ENCODE assay signal across 12 cellular contexts in the genomic region with DNA sequence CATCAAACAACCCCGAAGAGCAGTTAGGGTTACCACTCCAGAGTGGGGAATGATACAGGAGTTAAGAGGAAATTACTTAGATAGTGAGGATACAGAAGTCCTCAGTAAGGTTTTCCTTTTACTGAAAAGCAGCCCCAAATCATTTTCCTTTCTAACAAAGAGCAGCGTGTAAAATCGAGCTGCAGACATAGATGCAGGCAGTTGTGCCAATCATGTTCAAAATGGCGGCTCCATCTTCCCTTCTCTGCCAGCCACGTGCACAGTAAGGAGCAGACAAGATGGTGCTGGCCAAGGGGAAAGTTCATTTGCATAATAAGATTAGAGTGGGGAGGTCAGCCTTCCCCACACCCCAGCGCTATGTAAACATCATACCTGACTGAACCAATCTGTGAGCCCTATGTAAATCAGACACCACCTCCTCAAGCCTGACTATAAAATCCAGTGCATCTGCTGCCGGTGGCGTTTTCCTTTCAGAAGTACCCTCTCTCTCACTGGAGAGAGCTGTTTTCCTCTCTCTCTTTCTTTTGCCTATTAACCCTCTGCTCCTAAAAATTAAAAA. TPM values are rescaled to one million over a fixed set of nuclear protein-coding genes. Genes with fewer than 3 reads are reported as not detected.
DNase-seq lines count a peak whose midpoint lies in the region; ATAC-seq, FAIRE-seq and TF ChIP-seq lines count a peak whose summit lies in the region.
"Had no signal": no experiment of that assay in that cellular context is flagged by ENCODE, and none has a peak within 500 bp of the region (broad histone marks: within the 10 kb centered on the region; RNA-seq: fewer than 3 reads in every experiment).

No MANE protein-coding gene starts in this region.

- no peaks in the 10 kb centered on the region for H3K36me3 ChIP-seq in GM12878 (ENCODE audit: control insufficient read depth in 2 of 2, insufficient read depth in 2 of 2, low read length in 1 of 2)
- no peaks in the 10 kb centered on the region for H3K36me3 ChIP-seq in mesenchymal stem cell (ENCODE audit: control insufficient read depth in 1 of 2, insufficient read depth in 2 of 2, low read depth in 1 of 2, low read length in 2 of 2)
- H3K36me3 ChIP-seq: spleen had no signal

- no peak overlapping the region for H2AK5ac ChIP-seq in mesenchymal stem cell (ENCODE audit: low read length, severe bottlenecking)

- no peak for FAIRE-seq in GM12878 (lab: Jason Lieb, UNC)
- no peak for FAIRE-seq in RCC 7860 (lab: Jason Lieb, UNC)

- H3K27ac ChIP-seq in GM12878 (ENCODE audit: control insufficient read depth, insufficient read depth) (no peak overlapping the region), substantia nigra (ENCODE audit: low read depth, low read length, poor library complexity, severe bottlenecking) (no peak overlapping the region), mesenchymal stem cell (ENCODE audit: low read length, poor library complexity, severe bottlenecking) (no peak overlapping the region)
- H3K27ac ChIP-seq: spleen had no signal

- H3K9ac ChIP-seq in GM12878 (ENCODE audit: control insufficient read depth, insufficient read depth, low read length) (no peak overlapping the region), mesenchymal stem cell (ENCODE audit: low read length) (no peak overlapping the region)

- H3K27me3 ChIP-seq in GM12878 (replicated peaks in 1 of 2; ENCODE audit: control insufficient read depth in 2 of 2, insufficient read depth in 2 of 2, low read length in 1 of 2) (no peaks in the 10 kb centered on the region), mesenchymal stem cell (ENCODE audit: control insufficient read depth in 1 of 2, insufficient read depth in 1 of 2, low read length in 2 of 2) (peaks cover 0 to 49% of the 10 kb centered on the region in 2 experiments)
- H3K27me3 ChIP-seq: spleen had no signal

- no peaks in the 10 kb centered on the region for H3K9me3 ChIP-seq in GM12878 (replicated peaks; ENCODE audit: control insufficient read depth, insufficient read depth, low read length)
- H3K9me3 ChIP-seq in mesenchymal stem cell (ENCODE audit: control insufficient read depth, low read length): no peaks in the 10 kb centered on the region
- H3K9me3 ChIP-seq: spleen had no signal

- TF ChIP-seq CTCF in GM12878 (IDR thresholded peaks at IDR 0.05 in 2 of 3, conservative IDR thresholded peaks at IDR 0.05 in 1 of 3; ENCODE audit: control insufficient read depth in 2 of 3, extremely low read depth in 1 of 3, insufficient read depth in 1 of 3, low read depth in 3 of 3, low read length in 3 of 3) (no peak), retinal pigment epithelial cell (conservative IDR thresholded peaks at IDR 0.05; ENCODE audit: low read depth, low read length) (no peak)

- H4K8ac ChIP-seq in mesenchymal stem cell (ENCODE audit: low read length): no peak overlapping the region

- H2BK120ac ChIP-seq in mesenchymal stem cell (ENCODE audit: low read depth, low read length): no peak overlapping the region

- no peak overlapping the region for H3K18ac ChIP-seq in mesenchymal stem cell (ENCODE audit: low read depth in 1 of 2, low read length in 2 of 2)

- H4K91ac ChIP-seq in mesenchymal stem cell (ENCODE audit: low read length): no peak overlapping the region

- no peak overlapping the region for H2AFZ ChIP-seq in GM12878 (ENCODE audit: control insufficient read depth, low read depth, low read length)
- no peak overlapping the region for H2AFZ ChIP-seq in mesenchymal stem cell (ENCODE audit: low read depth, low read length)

- H4K20me1 ChIP-seq in GM12878 (ENCODE audit: control insufficient read depth, insufficient read depth): no peaks in the 10 kb centered on the region

- H2BK12ac ChIP-seq in mesenchymal stem cell (ENCODE audit: low read length in 2 of 2): no peak overlapping the region

- no peaks in the 10 kb centered on the region for H3K79me1 ChIP-seq in mesenchymal stem cell (replicated peaks; ENCODE audit: low read length, poor library complexity, severe bottlenecking)

- H3K4ac ChIP-seq in mesenchymal stem cell (ENCODE audit: low read depth in 1 of 2, low read length in 2 of 2): no peak overlapping the region

- intact Hi-C loops in GM12878 (cut with micrococcal nuclease; ENCODE audit: unreplicated experiment): no loop called here

- H3K4me2 ChIP-seq in GM12878 (ENCODE audit: control insufficient read depth, insufficient read depth) (no peak overlapping the region), mesenchymal stem cell (ENCODE audit: low read length, poor library complexity, severe bottlenecking) (no peak overlapping the region)

- SMC1A ChIA-PET in GM12878 (lab: Charles Lee; ENCODE audit: uncharacterized antibody, unreplicated experiment): interaction anchor here (2.7 kb wide), 1 partner anchor 9 kb away, joined by 15 read pairs; no protein-coding TSS in a partner anchor

- H3K14ac ChIP-seq in mesenchymal stem cell (ENCODE audit: low read length in 2 of 2): no peak overlapping the region

- H3K79me2 ChIP-seq in GM12878 (ENCODE audit: control insufficient read depth, insufficient read depth, low read length): no peaks in the 10 kb centered on the region

- no peak for TF ChIP-seq RAD21 in GM12878 (IDR thresholded peaks at IDR 0.05; ENCODE audit: insufficient read depth, low read depth, low read length)

- no peak overlapping the region for H2BK15ac ChIP-seq in mesenchymal stem cell (ENCODE audit: low read depth, poor library complexity, severe bottlenecking)

- BruUV-seq in GM12878 (replicated peaks; lab: Mats Ljungman, UMichigan): no TSS peak

- H3K4me1 ChIP-seq in GM12878 (ENCODE audit: control insufficient read depth, insufficient read depth, low read length): no peaks in the 10 kb centered on the region
- H3K4me1 ChIP-seq in mesenchymal stem cell (ENCODE audit: control insufficient read depth, insufficient read depth, low read depth, low read length): no peaks in the 10 kb centered on the region

- no peak for TF ChIP-seq EP300 in GM12878 (IDR thresholded peaks at IDR 0.05; ENCODE audit: borderline replicate concordance in 1 of 2, control insufficient read depth in 1 of 2, low read depth in 2 of 2, low read length in 2 of 2)

- ATAC-seq in GM12878: no peak

- 82% methylated on average over 8 of the region's 8 CpGs for WGBS in GM12878 (ENCODE audit: insufficient coverage, insufficient replicate concordance, low lambda C conversion rate, missing lambda C conversion rate)
- WGBS in mesenchymal stem cell: 84% methylated on average over 7 of the region's 8 CpGs

- DNase-seq in NCI-H1694 treated with DMSO at 0.1 percent for 48 hours (lab: John Stamatoyannopoulos, UW): peak; percentile 9
- no peak for DNase-seq in NCI-H1694 (lab: John Stamatoyannopoulos, UW)
- peak; percentile 67 for DNase-seq in NCI-H2227 (lab: John Stamatoyannopoulos, UW; ENCODE audit: unreplicated experiment)
- DNase-seq in GM12878 (ENCODE audit: low read depth, low spot score): no peak
- peak; percentile 91 for DNase-seq in retinal pigment epithelial cell (ENCODE audit: low read depth)
- no peak for DNase-seq in substantia nigra (lab: John Stamatoyannopoulos, UW)
- DNase-seq in mesenchymal stem cell: no peak
- no peak for DNase-seq in RCC 7860 (ENCODE audit: low spot score)
- DNase-seq: caudate nucleus, foreskin melanocyte, spleen, T-helper 9 cell had no signal

- RAD21 ChIA-PET in GM12878 (lab: Charles Lee; ENCODE audit: unreplicated experiment): interaction anchor here (3.5 kb wide), 1 partner anchor 9 kb away, joined by 24 read pairs; no protein-coding TSS in a partner anchor

- CTCF ChIA-PET in GM12878 (lab: Yijun Ruan, JAX): interaction anchor here (0.6 to 3.9 kb wide), 3 partner anchors 9 to 83 kb away, joined by 3 to 33 read pairs (median 3); no protein-coding TSS in a partner anchor

- POLR2A ChIA-PET in GM12878 (lab: Charles Lee): interaction anchor here (2.0 kb wide), 1 partner anchor 9 kb away, joined by 7 read pairs; no protein-coding TSS in a partner anchor

- TF ChIP-seq POLR2A in GM12878 (IDR thresholded peaks at IDR 0.05; ENCODE audit: low read depth, low read length): no peak

- H3K23ac ChIP-seq in mesenchymal stem cell (ENCODE audit: low read length in 2 of 2): no peak overlapping the region

- in situ Hi-C loops in GM12878 (cut with MboI): no loop called here

- H3K4me3 ChIP-seq in GM12878 (no peak overlapping the region), retinal pigment epithelial cell (ENCODE audit: low read length) (no peak overlapping the region), mesenchymal stem cell (ENCODE audit: insufficient read depth in 1 of 2, low read depth in 1 of 2, low read length in 2 of 2) (no peak overlapping the region)
- H3K4me3 ChIP-seq: spleen had no signal

- H2BK5ac ChIP-seq in mesenchymal stem cell (ENCODE audit: low read depth, low read length, poor library complexity, severe bottlenecking): no peak overlapping the region

RNA-seq across cellular contexts. Expression of gene SRL, which starts 2.5 kb away (rescaled TPM):
- not detected in 2 replicates for total RNA-seq in GM12878 (2013; cell fraction: nucleolus; rRNA removed)
- not detected in 2 replicates for total RNA-seq in GM12878 (2014; rRNA removed)
- not detected in 2 replicates for total RNA-seq in GM12878 (2014; rRNA removed; fragmentation: Illumina TruSeq; extraction: Trizol)
- total RNA-seq in GM12878 (2021): not detected in 2 replicates
- 0.05 TPM for polyA plus RNA-seq in GM12878 (2011; ENCODE audit: low read depth)
- not detected in 2 replicates for polyA plus RNA-seq in GM12878 (2011; rRNA removed)
- not detected in 2 replicates for polyA plus RNA-seq in GM12878 (2011; cell fraction: cytosol; rRNA removed)
- not detected in 2 replicates for polyA plus RNA-seq in GM12878 (2011; cell fraction: nucleus; rRNA removed)
- polyA plus RNA-seq in GM12878 (2012): not detected in 2 replicates
- not detected in 2 replicates for polyA plus RNA-seq in GM12878 (2014; fragmentation: Illumina TruSeq; extraction: Trizol)
- polyA plus RNA-seq in GM12878 (2014; fragmentation: Nextera tagmentation; extraction: Ambion mirVana): not detected
- polyA plus RNA-seq in GM12878 (2014; rRNA removed): not detected in 2 replicates
- not detected for polyA plus RNA-seq in GM12878 (2016; fragmentation: Nextera tagmentation; extraction: Ambion mirVana)
- not detected in 2 replicates for polyA minus RNA-seq in GM12878 (2011; rRNA and poly(A)+ RNA removed)
- not detected in 2 replicates for polyA minus RNA-seq in GM12878 (2011; cell fraction: cytosol; rRNA and poly(A)+ RNA removed)
- polyA minus RNA-seq in GM12878 (2011; cell fraction: nucleus; rRNA and poly(A)+ RNA removed): not detected in 2 replicates
- not detected for polyA plus RNA-seq in mesenchymal stem cell (2013, experiment 1 of 2)
- not detected for polyA plus RNA-seq in mesenchymal stem cell (2013, experiment 2 of 2)

RNA-seq across cellular contexts. Expression of gene TFAP4, which starts 28.5 kb away (rescaled TPM):
- total RNA-seq in GM12878 (2013; cell fraction: nucleolus; rRNA removed): 10.7 and 12.2 TPM in 2 replicates
- 14.8 and 19.9 TPM in 2 replicates for total RNA-seq in GM12878 (2014; rRNA removed)
- 10.0 and 11.9 TPM in 2 replicates for total RNA-seq in GM12878 (2014; rRNA removed; fragmentation: Illumina TruSeq; extraction: Trizol)
- 25.2 and 26.0 TPM in 2 replicates for total RNA-seq in GM12878 (2021)
- polyA plus RNA-seq in GM12878 (2011; ENCODE audit: low read depth): 3.7 TPM
- polyA plus RNA-seq in GM12878 (2011; rRNA removed): 3.0 and 9.8 TPM in 2 replicates
- 6.1 and 10.7 TPM in 2 replicates for polyA plus RNA-seq in GM12878 (2011; cell fraction: cytosol; rRNA removed)
- polyA plus RNA-seq in GM12878 (2011; cell fraction: nucleus; rRNA removed): 13.3 and 20.0 TPM in 2 replicates
- 9.6 and 10.1 TPM in 2 replicates for polyA plus RNA-seq in GM12878 (2012)
- polyA plus RNA-seq in GM12878 (2014; fragmentation: Illumina TruSeq; extraction: Trizol): 2.8 and 7.0 TPM in 2 replicates
- polyA plus RNA-seq in GM12878 (2014; fragmentation: Nextera tagmentation; extraction: Ambion mirVana): under 1 TPM; 0.14 to 0.27 TPM
- polyA plus RNA-seq in GM12878 (2014; rRNA removed): 18.2 and 24.8 TPM in 2 replicates
- polyA plus RNA-seq in GM12878 (2016; fragmentation: Nextera tagmentation; extraction: Ambion mirVana): 1 to 10 TPM; 4.2 to 4.7 TPM
- 19.7 and 30.8 TPM in 2 replicates for polyA minus RNA-seq in GM12878 (2011; rRNA and poly(A)+ RNA removed)
- 9.9 and 13.9 TPM in 2 replicates for polyA minus RNA-seq in GM12878 (2011; cell fraction: cytosol; rRNA and poly(A)+ RNA removed)
- 6.2 and 10.3 TPM in 2 replicates for polyA minus RNA-seq in GM12878 (2011; cell fraction: nucleus; rRNA and poly(A)+ RNA removed)
- polyA plus RNA-seq in mesenchymal stem cell (2013, experiment 1 of 2): 6.0 TPM
- polyA plus RNA-seq in mesenchymal stem cell (2013, experiment 2 of 2): 5.8 TPM

Comparison
In these comparisons a context has a peak if more than half of its experiments do, and no peak if none do; other contexts are left out.
1. DNase-seq: peak in NCI-H1694 treated with DMSO at 0.1 percent for 48 hours (single experiment), NCI-H2227 (single experiment) and retinal pigment epithelial cell (single experiment); none in NCI-H1694 (single experiment), GM12878 (single experiment), substantia nigra (0 of 49), mesenchymal stem cell (single experiment) and RCC 7860 (single experiment).